ENCODE assay signal across 14 cellular contexts in genomic region chr3:88263417-88264116, GRCh38.
"Had no signal": no experiment of that assay in that cellular context is flagged by ENCODE, and none has a peak within 500 bp of the region (broad histone marks: within the 10 kb centered on the region; RNA-seq: fewer than 3 reads in every experiment).

No MANE protein-coding gene starts in this region.

- ATAC-seq: activated T-cell treated with anti-CD3 and anti-CD28 coated beads, Interleukin-2, amount 50 U/mL, for 4 hours; psoas muscle had no signal

- H3K27me3 ChIP-seq: tibial nerve had no signal

- H3K4me3 Mint-ChIP-seq: activated CD4-positive, alpha-beta memory T cell treated with anti-CD3 and anti-CD28 coated beads for 36 hours; activated naive CD8-positive, alpha-beta T cell; activated T-cell treated with anti-CD3 and anti-CD28 coated beads, Interleukin-2, amount 50 U/mL, for 4 hours; brain; central memory CD8-positive, alpha-beta T cell; naive thymus-derived CD8-positive, alpha-beta T cell had no signal

- H3K27me3 Mint-ChIP-seq: activated CD4-positive, alpha-beta memory T cell treated with anti-CD3 and anti-CD28 coated beads for 36 hours; activated naive CD8-positive, alpha-beta T cell; brain; central memory CD8-positive, alpha-beta T cell had no signal

- H3K4me1 Mint-ChIP-seq: central memory CD8-positive, alpha-beta T cell; naive thymus-derived CD8-positive, alpha-beta T cell had no signal

- H3K36me3 ChIP-seq: tibial nerve had no signal

- H3K4me3 ChIP-seq: lung, psoas muscle, tibial nerve had no signal

- DNase-seq: activated CD4-positive, alpha-beta memory T cell treated with anti-CD3 and anti-CD28 coated beads for 36 hours; activated gamma-delta T cell; activated T-cell treated with anti-CD3 and anti-CD28 coated beads, Interleukin-2, amount 50 U/mL, for 4 hours; amygdala; hippocampal formation; occipital lobe; psoas muscle had no signal

- H3K9me3 Mint-ChIP-seq: activated CD4-positive, alpha-beta memory T cell treated with anti-CD3 and anti-CD28 coated beads for 36 hours; activated T-cell treated with anti-CD3 and anti-CD28 coated beads, Interleukin-2, amount 50 U/mL, for 4 hours; central memory CD8-positive, alpha-beta T cell; naive thymus-derived CD8-positive, alpha-beta T cell had no signal

- H3K27ac Mint-ChIP-seq: activated CD4-positive, alpha-beta memory T cell treated with anti-CD3 and anti-CD28 coated beads for 36 hours; activated naive CD8-positive, alpha-beta T cell; brain; naive thymus-derived CD8-positive, alpha-beta T cell had no signal

- H3K36me3 Mint-ChIP-seq: activated CD4-positive, alpha-beta memory T cell treated with anti-CD3 and anti-CD28 coated beads for 36 hours; activated naive CD8-positive, alpha-beta T cell; brain; naive thymus-derived CD8-positive, alpha-beta T cell had no signal

- H3K4me1 ChIP-seq: psoas muscle had no signal

- H3K9me3 ChIP-seq: psoas muscle, tibial nerve had no signal

- H3K27ac ChIP-seq: psoas muscle, tibial nerve, VCaP had no signal
